In the genomic region with DNA sequence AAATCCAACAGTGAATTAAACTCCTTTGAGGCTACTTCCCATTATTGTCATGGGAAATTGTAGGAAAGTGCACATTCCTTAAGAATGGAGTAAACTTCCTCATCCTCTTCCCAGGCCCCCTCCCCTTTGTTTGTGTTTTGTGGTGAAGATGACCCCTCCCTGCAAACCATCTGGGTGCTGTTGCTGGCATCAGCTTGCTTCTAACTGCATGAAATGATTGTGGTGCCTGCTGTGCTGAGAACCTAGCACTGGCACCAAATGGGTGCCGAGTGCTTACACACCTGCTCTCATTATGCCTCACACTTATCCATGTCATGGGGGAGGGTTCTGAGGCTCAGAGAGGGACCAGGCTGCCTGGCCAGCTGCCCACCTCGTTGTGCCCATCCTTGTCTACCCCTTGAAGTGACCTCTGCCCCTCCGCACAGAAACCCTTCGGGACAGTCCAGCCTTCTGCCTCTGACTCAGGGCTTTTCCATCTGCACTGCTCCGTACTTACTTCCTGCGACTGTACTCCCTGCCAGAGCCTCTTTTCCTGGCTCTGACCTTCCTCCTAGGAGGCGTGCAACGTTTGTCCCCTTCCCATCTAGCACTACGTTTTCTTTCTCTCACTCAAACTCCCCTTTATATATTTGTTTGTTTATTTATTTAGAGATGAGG, we compare ENCODE assay signal across 1 cellular context.
TF ChIP-seq lines count a peak whose summit lies in the region.

No MANE protein-coding gene starts in this region.

TF ChIP-seq in GM23338, 12 proteins besides CTCF, POLR2A, EP300 and RAD21 (continued from another document):
- TF ChIP-seq, protein P1, sequence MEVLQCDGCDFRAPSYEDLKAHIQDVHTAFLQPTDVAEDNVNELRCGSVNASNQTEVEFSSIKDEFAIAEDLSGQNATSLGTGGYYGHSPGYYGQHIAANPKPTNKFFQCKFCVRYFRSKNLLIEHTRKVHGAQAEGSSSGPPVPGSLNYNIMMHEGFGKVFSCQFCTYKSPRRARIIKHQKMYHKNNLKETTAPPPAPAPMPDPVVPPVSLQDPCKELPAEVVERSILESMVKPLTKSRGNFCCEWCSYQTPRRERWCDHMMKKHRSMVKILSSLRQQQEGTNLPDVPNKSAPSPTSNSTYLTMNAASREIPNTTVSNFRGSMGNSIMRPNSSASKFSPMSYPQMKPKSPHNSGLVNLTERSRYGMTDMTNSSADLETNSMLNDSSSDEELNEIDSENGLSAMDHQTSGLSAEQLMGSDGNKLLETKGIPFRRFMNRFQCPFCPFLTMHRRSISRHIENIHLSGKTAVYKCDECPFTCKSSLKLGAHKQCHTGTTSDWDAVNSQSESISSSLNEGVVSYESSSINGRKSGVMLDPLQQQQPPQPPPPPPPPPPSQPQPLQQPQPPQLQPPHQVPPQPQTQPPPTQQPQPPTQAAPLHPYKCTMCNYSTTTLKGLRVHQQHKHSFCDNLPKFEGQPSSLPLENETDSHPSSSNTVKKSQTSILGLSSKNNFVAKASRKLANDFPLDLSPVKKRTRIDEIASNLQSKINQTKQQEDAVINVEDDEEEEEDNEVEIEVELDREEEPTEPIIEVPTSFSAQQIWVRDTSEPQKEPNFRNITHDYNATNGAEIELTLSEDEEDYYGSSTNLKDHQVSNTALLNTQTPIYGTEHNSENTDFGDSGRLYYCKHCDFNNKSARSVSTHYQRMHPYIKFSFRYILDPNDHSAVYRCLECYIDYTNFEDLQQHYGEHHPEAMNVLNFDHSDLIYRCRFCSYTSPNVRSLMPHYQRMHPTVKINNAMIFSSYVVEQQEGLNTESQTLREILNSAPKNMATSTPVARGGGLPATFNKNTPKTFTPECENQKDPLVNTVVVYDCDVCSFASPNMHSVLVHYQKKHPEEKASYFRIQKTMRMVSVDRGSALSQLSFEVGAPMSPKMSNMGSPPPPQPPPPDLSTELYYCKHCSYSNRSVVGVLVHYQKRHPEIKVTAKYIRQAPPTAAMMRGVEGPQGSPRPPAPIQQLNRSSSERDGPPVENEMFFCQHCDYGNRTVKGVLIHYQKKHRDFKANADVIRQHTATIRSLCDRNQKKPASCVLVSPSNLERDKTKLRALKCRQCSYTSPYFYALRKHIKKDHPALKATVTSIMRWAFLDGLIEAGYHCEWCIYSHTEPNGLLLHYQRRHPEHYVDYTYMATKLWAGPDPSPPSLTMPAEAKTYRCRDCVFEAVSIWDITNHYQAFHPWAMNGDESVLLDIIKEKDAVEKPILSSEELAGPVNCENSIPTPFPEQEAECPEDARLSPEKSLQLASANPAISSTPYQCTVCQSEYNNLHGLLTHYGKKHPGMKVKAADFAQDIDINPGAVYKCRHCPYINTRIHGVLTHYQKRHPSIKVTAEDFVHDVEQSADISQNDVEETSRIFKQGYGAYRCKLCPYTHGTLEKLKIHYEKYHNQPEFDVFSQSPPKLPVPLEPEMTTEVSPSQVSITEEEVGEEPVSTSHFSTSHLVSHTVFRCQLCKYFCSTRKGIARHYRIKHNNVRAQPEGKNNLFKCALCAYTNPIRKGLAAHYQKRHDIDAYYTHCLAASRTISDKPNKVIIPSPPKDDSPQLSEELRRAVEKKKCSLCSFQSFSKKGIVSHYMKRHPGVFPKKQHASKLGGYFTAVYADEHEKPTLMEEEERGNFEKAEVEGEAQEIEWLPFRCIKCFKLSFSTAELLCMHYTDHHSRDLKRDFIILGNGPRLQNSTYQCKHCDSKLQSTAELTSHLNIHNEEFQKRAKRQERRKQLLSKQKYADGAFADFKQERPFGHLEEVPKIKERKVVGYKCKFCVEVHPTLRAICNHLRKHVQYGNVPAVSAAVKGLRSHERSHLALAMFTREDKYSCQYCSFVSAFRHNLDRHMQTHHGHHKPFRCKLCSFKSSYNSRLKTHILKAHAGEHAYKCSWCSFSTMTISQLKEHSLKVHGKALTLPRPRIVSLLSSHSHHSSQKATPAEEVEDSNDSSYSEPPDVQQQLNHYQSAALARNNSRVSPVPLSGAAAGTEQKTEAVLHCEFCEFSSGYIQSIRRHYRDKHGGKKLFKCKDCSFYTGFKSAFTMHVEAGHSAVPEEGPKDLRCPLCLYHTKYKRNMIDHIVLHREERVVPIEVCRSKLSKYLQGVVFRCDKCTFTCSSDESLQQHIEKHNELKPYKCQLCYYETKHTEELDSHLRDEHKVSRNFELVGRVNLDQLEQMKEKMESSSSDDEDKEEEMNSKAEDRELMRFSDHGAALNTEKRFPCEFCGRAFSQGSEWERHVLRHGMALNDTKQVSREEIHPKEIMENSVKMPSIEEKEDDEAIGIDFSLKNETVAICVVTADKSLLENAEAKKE (CRISPR knock-in tag; IDR thresholded peaks at IDR 0.05), result no peak
- TF ChIP-seq, protein P2, sequence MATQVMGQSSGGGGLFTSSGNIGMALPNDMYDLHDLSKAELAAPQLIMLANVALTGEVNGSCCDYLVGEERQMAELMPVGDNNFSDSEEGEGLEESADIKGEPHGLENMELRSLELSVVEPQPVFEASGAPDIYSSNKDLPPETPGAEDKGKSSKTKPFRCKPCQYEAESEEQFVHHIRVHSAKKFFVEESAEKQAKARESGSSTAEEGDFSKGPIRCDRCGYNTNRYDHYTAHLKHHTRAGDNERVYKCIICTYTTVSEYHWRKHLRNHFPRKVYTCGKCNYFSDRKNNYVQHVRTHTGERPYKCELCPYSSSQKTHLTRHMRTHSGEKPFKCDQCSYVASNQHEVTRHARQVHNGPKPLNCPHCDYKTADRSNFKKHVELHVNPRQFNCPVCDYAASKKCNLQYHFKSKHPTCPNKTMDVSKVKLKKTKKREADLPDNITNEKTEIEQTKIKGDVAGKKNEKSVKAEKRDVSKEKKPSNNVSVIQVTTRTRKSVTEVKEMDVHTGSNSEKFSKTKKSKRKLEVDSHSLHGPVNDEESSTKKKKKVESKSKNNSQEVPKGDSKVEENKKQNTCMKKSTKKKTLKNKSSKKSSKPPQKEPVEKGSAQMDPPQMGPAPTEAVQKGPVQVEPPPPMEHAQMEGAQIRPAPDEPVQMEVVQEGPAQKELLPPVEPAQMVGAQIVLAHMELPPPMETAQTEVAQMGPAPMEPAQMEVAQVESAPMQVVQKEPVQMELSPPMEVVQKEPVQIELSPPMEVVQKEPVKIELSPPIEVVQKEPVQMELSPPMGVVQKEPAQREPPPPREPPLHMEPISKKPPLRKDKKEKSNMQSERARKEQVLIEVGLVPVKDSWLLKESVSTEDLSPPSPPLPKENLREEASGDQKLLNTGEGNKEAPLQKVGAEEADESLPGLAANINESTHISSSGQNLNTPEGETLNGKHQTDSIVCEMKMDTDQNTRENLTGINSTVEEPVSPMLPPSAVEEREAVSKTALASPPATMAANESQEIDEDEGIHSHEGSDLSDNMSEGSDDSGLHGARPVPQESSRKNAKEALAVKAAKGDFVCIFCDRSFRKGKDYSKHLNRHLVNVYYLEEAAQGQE (IDR thresholded peaks at IDR 0.05; ENCODE audit: unreplicated experiment), result no peak
- TF ChIP-seq ZNF114 (CRISPR knock-in tag; IDR thresholded peaks at IDR 0.05) (no peak), ZNF331 (CRISPR knock-in tag; IDR thresholded peaks at IDR 0.05; ENCODE audit: low read depth) (no peak), STAT1 (IDR thresholded peaks at IDR 0.05; ENCODE audit: unreplicated experiment) (no peak), POLR2AphosphoS5 (IDR thresholded peaks at IDR 0.05; ENCODE audit: low read depth) (no peak), EZH2 (IDR thresholded peaks at IDR 0.05; ENCODE audit: low read depth, unreplicated experiment) (no peak), JUNB (IDR thresholded peaks at IDR 0.05; ENCODE audit: unreplicated experiment) (no peak), EZH2phosphoT487 (IDR thresholded peaks at IDR 0.05; ENCODE audit: unreplicated experiment) (no peak)
